ENCODE assay signal across 1 cellular context in the genomic region with DNA sequence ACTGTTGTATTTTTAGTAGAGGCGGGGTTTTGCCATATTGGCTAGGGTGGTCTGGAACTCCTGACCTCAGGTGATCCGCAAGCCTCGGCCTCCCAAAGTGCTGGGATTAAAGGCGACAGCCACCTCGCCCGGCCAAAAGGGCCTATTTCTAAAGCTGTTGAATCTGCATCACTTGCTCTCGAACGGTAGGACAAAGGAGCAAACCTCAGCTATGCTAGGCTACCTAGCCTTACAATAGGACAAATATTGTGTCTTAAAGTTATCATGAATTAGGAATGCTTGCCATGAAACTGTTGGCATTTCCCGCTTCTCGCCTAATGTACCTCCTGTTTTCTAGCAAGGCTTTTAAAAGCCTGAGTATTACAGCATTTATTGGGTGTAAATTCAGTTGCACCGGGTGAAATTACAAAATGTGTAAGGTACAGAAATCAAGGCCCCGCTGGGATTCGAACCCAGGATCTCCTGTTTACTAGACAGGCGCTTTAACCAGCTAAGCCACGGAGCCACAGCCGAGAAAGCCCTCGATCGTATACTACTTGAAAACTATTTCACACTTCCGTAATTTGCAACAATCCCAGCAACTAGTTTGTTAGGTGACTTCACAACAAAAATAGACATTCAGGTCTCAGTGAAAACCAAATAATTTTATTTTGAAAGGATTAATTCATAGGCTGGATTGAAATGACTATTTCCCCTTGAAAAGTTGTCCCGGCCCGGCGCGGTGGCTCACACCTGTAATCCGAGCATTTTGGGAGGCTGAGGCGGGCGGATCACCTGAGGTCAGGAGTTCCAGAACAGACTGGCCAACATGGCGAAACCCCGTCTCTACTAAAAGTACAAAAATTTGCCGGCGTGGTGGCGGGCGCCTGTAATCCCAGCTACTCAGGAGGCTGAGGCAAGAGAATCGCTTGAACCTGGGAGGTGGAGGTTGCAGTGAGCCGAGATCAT.
A peak's percentile ranks its signal among the peaks of the same experiment; 100 is the strongest.
TF ChIP-seq lines count a peak whose summit lies in the region.

No MANE protein-coding gene starts in this region.

TF ChIP-seq in HEK293, 187 proteins besides CTCF, POLR2A, EP300 and RAD21 (continued from another document and continues in another):
- TF ChIP-seq, protein P1, sequence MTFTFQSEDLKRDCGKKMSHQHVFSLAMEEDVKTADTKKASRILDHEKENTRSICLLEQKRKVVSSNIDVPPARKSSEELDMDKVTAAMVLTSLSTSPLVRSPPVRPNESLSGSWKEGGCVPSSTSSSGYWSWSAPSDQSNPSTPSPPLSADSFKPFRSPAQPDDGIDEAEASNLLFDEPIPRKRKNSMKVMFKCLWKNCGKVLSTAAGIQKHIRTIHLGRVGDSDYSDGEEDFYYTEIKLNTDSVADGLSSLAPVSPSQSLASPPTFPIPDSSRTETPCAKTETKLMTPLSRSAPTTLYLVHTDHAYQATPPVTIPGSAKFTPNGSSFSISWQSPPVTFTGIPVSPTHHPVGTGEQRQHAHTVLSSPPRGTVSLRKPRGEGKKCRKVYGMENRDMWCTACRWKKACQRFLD (tag by site-specific recombination; IDR thresholded peaks at IDR 0.05), result no peak
- TF ChIP-seq REST (tag by site-specific recombination; IDR thresholded peaks at IDR 0.05) (no peak), ZNF350 (tag by site-specific recombination; IDR thresholded peaks at IDR 0.05) (no peak), ZNF660 (tag by site-specific recombination; IDR thresholded peaks at IDR 0.05) (peak; percentile 96; the same call in 1 of the 2 replicates), ZXDB (tag by site-specific recombination; IDR thresholded peaks at IDR 0.05) (no peak; the same call in none of the 2 replicates), BCL11B (tag by site-specific recombination; IDR thresholded peaks at IDR 0.05; ENCODE audit: low read depth) (peak; percentile 69; the same call in 1 of the 2 replicates), ZNF280D (tag by site-specific recombination; IDR thresholded peaks at IDR 0.05) (no peak), YY1 (tag by site-specific recombination; IDR thresholded peaks at IDR 0.05) (no peak; the same call in 1 of the 2 replicates), ZBTB6 (tag by site-specific recombination; IDR thresholded peaks at IDR 0.05) (peak; percentile 27; the same call in 1 of the 2 replicates), ZBTB17 (tag by site-specific recombination; IDR thresholded peaks at IDR 0.05) (peak; percentile 95), ZBTB44 (tag by site-specific recombination; IDR thresholded peaks at IDR 0.05) (peak; percentile 85), GLI2 (tag by site-specific recombination; IDR thresholded peaks at IDR 0.05; ENCODE audit: borderline replicate concordance, low read depth) (no peak), ZNF792 (tag by site-specific recombination; IDR thresholded peaks at IDR 0.05) (no peak), ZEB2 (tag by site-specific recombination; IDR thresholded peaks at IDR 0.05) (peak; percentile 91), ZNF138 (tag by site-specific recombination; IDR thresholded peaks at IDR 0.05; ENCODE audit: borderline replicate concordance) (no peak), MYNN (tag by site-specific recombination; IDR thresholded peaks at IDR 0.05; ENCODE audit: borderline replicate concordance) (0 out of 2 replicates have a peak, but pooled peaks have one; percentile 61), FEZF1 (tag by site-specific recombination; IDR thresholded peaks at IDR 0.05) (no peak), ZNF223 (tag by site-specific recombination; IDR thresholded peaks at IDR 0.05) (no peak), ZBTB21 (tag by site-specific recombination; IDR thresholded peaks at IDR 0.05) (0 out of 2 replicates have a peak, but pooled peaks have one; percentile 17), ZNF561 (tag by site-specific recombination; IDR thresholded peaks at IDR 0.05; ENCODE audit: borderline replicate concordance) (peak; percentile 86), ZNF221 (tag by site-specific recombination; IDR thresholded peaks at IDR 0.05; ENCODE audit: borderline replicate concordance) (no peak), ZBTB11 (tag by site-specific recombination; conservative IDR thresholded peaks at IDR 0.05; ENCODE audit: low read depth) (no peak), ZNF837 (tag by site-specific recombination; IDR thresholded peaks at IDR 0.05) (peak; percentile 72; the same call in 1 of the 2 replicates), ZSCAN16 (tag by site-specific recombination; IDR thresholded peaks at IDR 0.05) (no peak), ZNF785 (tag by site-specific recombination; IDR thresholded peaks at IDR 0.05) (no peak), ZNF24 (tag by site-specific recombination; IDR thresholded peaks at IDR 0.05) (peak; percentile 86; the same call in 1 of the 2 replicates), ZNF2 (tag by site-specific recombination; IDR thresholded peaks at IDR 0.05) (peak; percentile 84)
- TF ChIP-seq, protein P2, sequence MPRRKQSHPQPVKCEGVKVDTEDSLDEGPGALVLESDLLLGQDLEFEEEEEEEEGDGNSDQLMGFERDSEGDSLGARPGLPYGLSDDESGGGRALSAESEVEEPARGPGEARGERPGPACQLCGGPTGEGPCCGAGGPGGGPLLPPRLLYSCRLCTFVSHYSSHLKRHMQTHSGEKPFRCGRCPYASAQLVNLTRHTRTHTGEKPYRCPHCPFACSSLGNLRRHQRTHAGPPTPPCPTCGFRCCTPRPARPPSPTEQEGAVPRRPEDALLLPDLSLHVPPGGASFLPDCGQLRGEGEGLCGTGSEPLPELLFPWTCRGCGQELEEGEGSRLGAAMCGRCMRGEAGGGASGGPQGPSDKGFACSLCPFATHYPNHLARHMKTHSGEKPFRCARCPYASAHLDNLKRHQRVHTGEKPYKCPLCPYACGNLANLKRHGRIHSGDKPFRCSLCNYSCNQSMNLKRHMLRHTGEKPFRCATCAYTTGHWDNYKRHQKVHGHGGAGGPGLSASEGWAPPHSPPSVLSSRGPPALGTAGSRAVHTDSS (tag by site-specific recombination; IDR thresholded peaks at IDR 0.05), result peak; percentile 41; the same call in 1 of the 2 replicates
- TF ChIP-seq, protein P3, sequence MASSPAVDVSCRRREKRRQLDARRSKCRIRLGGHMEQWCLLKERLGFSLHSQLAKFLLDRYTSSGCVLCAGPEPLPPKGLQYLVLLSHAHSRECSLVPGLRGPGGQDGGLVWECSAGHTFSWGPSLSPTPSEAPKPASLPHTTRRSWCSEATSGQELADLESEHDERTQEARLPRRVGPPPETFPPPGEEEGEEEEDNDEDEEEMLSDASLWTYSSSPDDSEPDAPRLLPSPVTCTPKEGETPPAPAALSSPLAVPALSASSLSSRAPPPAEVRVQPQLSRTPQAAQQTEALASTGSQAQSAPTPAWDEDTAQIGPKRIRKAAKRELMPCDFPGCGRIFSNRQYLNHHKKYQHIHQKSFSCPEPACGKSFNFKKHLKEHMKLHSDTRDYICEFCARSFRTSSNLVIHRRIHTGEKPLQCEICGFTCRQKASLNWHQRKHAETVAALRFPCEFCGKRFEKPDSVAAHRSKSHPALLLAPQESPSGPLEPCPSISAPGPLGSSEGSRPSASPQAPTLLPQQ (tag by site-specific recombination; IDR thresholded peaks at IDR 0.05), result peak; percentile 56; the same call in 1 of the 2 replicates
